In the genomic region with DNA sequence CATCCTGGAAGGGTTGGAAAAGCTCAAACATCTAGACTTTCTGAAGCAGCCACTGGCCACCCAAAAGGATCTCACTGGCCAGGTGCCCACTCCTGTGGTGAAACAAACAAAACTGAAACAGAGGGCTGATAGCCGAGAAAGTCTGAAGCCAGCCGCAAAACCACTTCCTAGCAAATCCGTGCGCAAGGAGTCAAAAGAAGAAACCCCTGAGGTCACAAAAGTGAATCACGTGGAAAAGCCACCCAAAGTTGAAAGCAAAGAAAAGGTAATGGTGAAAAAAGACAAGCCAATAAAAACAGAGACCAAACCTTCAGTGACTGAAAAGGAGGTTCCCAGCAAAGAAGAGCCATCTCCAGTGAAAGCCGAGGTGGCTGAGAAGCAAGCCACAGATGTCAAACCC, we compare ENCODE assay signal across 10 cellular contexts.
DNase-seq lines count a peak whose midpoint lies in the region; ATAC-seq and TF ChIP-seq lines count a peak whose summit lies in the region.
"Had no signal": no experiment of that assay in that cellular context is flagged by ENCODE, and none has a peak within 500 bp of the region (broad histone marks: within the 10 kb centered on the region; RNA-seq: fewer than 3 reads in every experiment).

No MANE protein-coding gene starts in this region.

- peaks cover 0 to 14% of the 10 kb centered on the region in 2 donors for H3K4me1 ChIP-seq in naive thymus-derived CD4-positive, alpha-beta T cell (ENCODE audit: control insufficient read depth in 2 of 2, insufficient read depth in 2 of 2, low read length in 2 of 2)
- H3K4me1 ChIP-seq: parathyroid adenoma had no signal

- peak overlapping the region in 1 of 9 donors; percentile 59 for H3K27ac Mint-ChIP-seq in naive thymus-derived CD4-positive, alpha-beta T cell
- H3K27ac Mint-ChIP-seq in mesothelial cell of epicardium = no peak overlapping the region

- no peak overlapping the region for H3K27ac ChIP-seq in naive thymus-derived CD4-positive, alpha-beta T cell (ENCODE audit: low read depth, low read length)
- H3K27ac ChIP-seq: parathyroid adenoma had no signal

- H3K4me3 Mint-ChIP-seq in naive thymus-derived CD4-positive, alpha-beta T cell = peak overlapping the region in 1 of 10 donors; percentile 49
- no peak overlapping the region for H3K4me3 Mint-ChIP-seq in mesothelial cell of epicardium

- peaks cover 0 to 12% (median 0%) of the 10 kb centered on the region in 5 donors for H3K36me3 Mint-ChIP-seq in naive thymus-derived CD4-positive, alpha-beta T cell
- peaks cover 67% of the 10 kb centered on the region for H3K36me3 Mint-ChIP-seq in mesothelial cell of epicardium

- ATAC-seq in GM18870 (IDR thresholded peaks at IDR 0.05; ENCODE audit: unreplicated experiment) (peak; percentile 89), GM21717 (IDR thresholded peaks at IDR 0.05; ENCODE audit: unreplicated experiment) (peak; percentile 82)
- ATAC-seq in naive thymus-derived CD4-positive, alpha-beta T cell = peak; percentile 37
- ATAC-seq: HCT116 had no signal

- H3K27me3 Mint-ChIP-seq in naive thymus-derived CD4-positive, alpha-beta T cell = peaks cover 33 to 73% (median 35%) of the 10 kb centered on the region in 5 donors
- no peaks in the 10 kb centered on the region for H3K27me3 Mint-ChIP-seq in mesothelial cell of epicardium (ENCODE audit: low read depth)

- no peak for TF ChIP-seq CTCF in mesothelial cell of epicardium (IDR thresholded peaks at IDR 0.05; ENCODE audit: unreplicated experiment)

- no peaks in the 10 kb centered on the region for H3K9me3 ChIP-seq in naive thymus-derived CD4-positive, alpha-beta T cell (ENCODE audit: control insufficient read depth in 2 of 3, low read length in 3 of 3)

- CTCF ChIA-PET in naive thymus-derived CD4-positive, alpha-beta T cell (lab: Charles Lee) = no interaction called here

- no peaks in the 10 kb centered on the region for H3K36me3 ChIP-seq in naive thymus-derived CD4-positive, alpha-beta T cell (ENCODE audit: control insufficient read depth in 2 of 3, insufficient read depth in 3 of 3, low read length in 3 of 3)

- H3K27me3 ChIP-seq in naive thymus-derived CD4-positive, alpha-beta T cell (ENCODE audit: control insufficient read depth in 2 of 2, insufficient read depth in 2 of 2, low read length in 2 of 2) = peaks cover 0 to 4% of the 10 kb centered on the region in 2 donors

- peaks cover 0 to 6% (median 0%) of the 10 kb centered on the region in 7 donors for H3K4me1 Mint-ChIP-seq in naive thymus-derived CD4-positive, alpha-beta T cell
- no peaks in the 10 kb centered on the region for H3K4me1 Mint-ChIP-seq in mesothelial cell of epicardium

- POLR2A ChIA-PET in naive thymus-derived CD4-positive, alpha-beta T cell (lab: Charles Lee) = no interaction called here

- H3K9me3 Mint-ChIP-seq in naive thymus-derived CD4-positive, alpha-beta T cell = peaks cover 0 to 9% (median 4%) of the 10 kb centered on the region in 11 donors
- peaks cover 34% of the 10 kb centered on the region for H3K9me3 Mint-ChIP-seq in mesothelial cell of epicardium

- DNase-seq in Jurkat, Clone E6-1 (ENCODE audit: low read depth, low spot score) = peak; percentile 78
- no peak for DNase-seq in naive thymus-derived CD4-positive, alpha-beta T cell
- DNase-seq in NCI-H1436 treated with DMSO at 0.1 percent for 48 hours (lab: John Stamatoyannopoulos, UW) (no peak), mesothelial cell of epicardium (ENCODE audit: low spot score in 2 of 2, unreplicated experiment in 2 of 2) (no peak), NCI-H510A (lab: John Stamatoyannopoulos, UW) (no peak), iPS-NIHi7 (ENCODE audit: extremely low spot score) (no peak)

- intact Hi-C loops in naive thymus-derived CD4-positive, alpha-beta T cell (cut with micrococcal nuclease) = loop anchor here in 1 of 2 donors (5.0 kb wide), 1 partner anchor 37 kb away; no protein-coding TSS in a partner anchor

- no peak overlapping the region for H3K4me3 ChIP-seq in Jurkat, Clone E6-1 (ENCODE audit: low read length)
- no peak overlapping the region for H3K4me3 ChIP-seq in naive thymus-derived CD4-positive, alpha-beta T cell (ENCODE audit: low read length)

Comparison
In these comparisons a context has a peak if more than half of its experiments do, and no peak if none do; other contexts are left out.
1. ATAC-seq: peak in every context shown above with its lines; median percentile 89 in GM18870; 82 in GM21717; 37 in naive thymus-derived CD4-positive, alpha-beta T cell.